In the genomic region with DNA sequence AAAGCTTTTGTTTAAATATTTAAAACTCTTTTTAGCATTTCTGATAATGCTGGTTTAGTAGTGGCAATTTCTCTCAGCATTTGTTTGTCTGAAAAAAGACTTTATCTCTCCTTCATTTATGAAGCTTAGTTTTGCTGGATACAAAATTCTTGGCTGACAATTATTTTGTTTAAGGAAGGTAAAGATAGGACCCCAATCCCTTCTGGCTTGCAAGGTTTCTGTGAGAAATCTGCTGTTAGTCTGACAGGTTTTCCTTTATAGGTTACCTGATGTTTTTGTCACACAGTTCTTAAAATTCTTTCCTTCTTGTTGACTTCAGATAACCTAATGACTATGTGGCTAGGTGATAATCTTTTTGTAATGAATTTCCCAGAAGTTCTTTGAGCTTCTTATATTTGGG, we compare ENCODE assay signal across 15 cellular contexts. TPM values are rescaled to one million over a fixed set of nuclear protein-coding genes. Genes with fewer than 3 reads are reported as not detected.
"Had no signal": no experiment of that assay in that cellular context is flagged by ENCODE, and none has a peak within 500 bp of the region (broad histone marks: within the 10 kb centered on the region; RNA-seq: fewer than 3 reads in every experiment).

No MANE protein-coding gene starts in this region.

RNA-seq across cellular contexts. Expression of gene CXCR2, which starts 3.5 kb away (rescaled TPM):
- total RNA-seq: kidney epithelial cell, lung microvascular endothelial cell, myocyte had no signal
- polyA plus RNA-seq: naive thymus-derived CD4-positive, alpha-beta T cell had no signal

RNA-seq across cellular contexts. Expression of gene CXCR1, which starts 44.5 kb away (rescaled TPM):
- total RNA-seq: kidney epithelial cell, lung microvascular endothelial cell, mesothelial cell of epicardium, mucosa of gallbladder, myocyte had no signal

RNA-seq across cellular contexts. Expression of gene RUFY4, which starts 53.2 kb away (rescaled TPM):
- total RNA-seq: kidney epithelial cell, left cardiac atrium, left lobe of liver, left ventricle myocardium inferior, left ventricle myocardium superior, lower leg skin, lower lobe of right lung, lung microvascular endothelial cell, mammary epithelial cell, mesothelial cell of epicardium, mucosa of descending colon had no signal
- polyA plus RNA-seq: keratinocyte; mammary epithelial cell; naive thymus-derived CD4-positive, alpha-beta T cell had no signal
